1 cellular context compared by ENCODE assay signal in genomic region chr5:72133212-72133990, GRCh38.
TF ChIP-seq lines count a peak whose summit lies in the region.

No MANE protein-coding gene starts in this region.

TF ChIP-seq in IMR-90, 13 proteins besides CTCF, POLR2A, EP300 and RAD21:
- TF ChIP-seq NFE2L2 (IDR thresholded peaks at IDR 0.05; ENCODE audit: low read depth, low read length) (peak; percentile 66), RCOR1 (IDR thresholded peaks at IDR 0.05; ENCODE audit: insufficient replicate concordance, low read length) (no peak), RFX5 (IDR thresholded peaks at IDR 0.05; ENCODE audit: low read depth, low read length) (no peak), MAFK (IDR thresholded peaks at IDR 0.05; ENCODE audit: low read depth, low read length) (0 out of 2 replicates have a peak, but pooled peaks have one; percentile 31), MAZ (IDR thresholded peaks at IDR 0.05; ENCODE audit: borderline replicate concordance, low read depth, low read length) (no peak)
